Comparison of ENCODE assay signal across 8 cellular contexts in genomic region chr4:127698789-127699200, GRCh38. TPM values are rescaled to one million over a fixed set of nuclear protein-coding genes. Genes with fewer than 3 reads are reported as not detected.
DNase-seq lines count a peak whose midpoint lies in the region; ATAC-seq and TF ChIP-seq lines count a peak whose summit lies in the region.

No MANE protein-coding gene starts in this region.

- no peaks in the 10 kb centered on the region for H3K27me3 ChIP-seq in colonic mucosa

- H3K27ac ChIP-seq in colonic mucosa, result no peak overlapping the region

- no peak overlapping the region for H3K4me3 ChIP-seq in colonic mucosa

- no peaks in the 10 kb centered on the region for H3K9me3 ChIP-seq in colonic mucosa

- no peaks in the 10 kb centered on the region for H3K36me3 ChIP-seq in colonic mucosa

- H3K4me1 Mint-ChIP-seq in effector memory CD8-positive, alpha-beta T cell (ENCODE audit: low read depth in 2 of 2), result no peaks in the 10 kb centered on the region

- no peak overlapping the region for H3K9ac ChIP-seq in colonic mucosa (ENCODE audit: low read depth in 2 of 2, low read length in 2 of 2)

- no peak for TF ChIP-seq CTCF in colonic mucosa (IDR thresholded peaks at IDR 0.05)

- H3K4me1 ChIP-seq in colonic mucosa, result no peaks in the 10 kb centered on the region

- H3K27me3 Mint-ChIP-seq in effector memory CD8-positive, alpha-beta T cell, result peaks cover 0 to 10% of the 10 kb centered on the region in 2 donors

- DNase-seq in EL, result peak; percentile 82
- DNase-seq in HPDE6-E6E7 (ENCODE audit: extremely low spot score), result peak; percentile 76
- DNase-seq in dermis blood vessel endothelial cell, result peak; percentile 5
- DNase-seq in NCI-H345 treated with DMSO at 0.1 percent for 48 hours (lab: John Stamatoyannopoulos, UW; ENCODE audit: unreplicated experiment), result no peak
- DNase-seq in effector memory CD8-positive, alpha-beta T cell, result no peak
- DNase-seq in NCI-H1092 treated with DMSO at 0.1 percent for 48 hours (lab: John Stamatoyannopoulos, UW), result no peak
- DNase-seq in colonic mucosa, result no peak

- no peak overlapping the region for H3K27ac Mint-ChIP-seq in effector memory CD8-positive, alpha-beta T cell

- peak; percentile 100 for ATAC-seq in GM21528 (IDR thresholded peaks at IDR 0.05; ENCODE audit: low FRiP score, unreplicated experiment)
- ATAC-seq in effector memory CD8-positive, alpha-beta T cell (replicated peaks), result no peak

- no peaks in the 10 kb centered on the region for H3K36me3 Mint-ChIP-seq in effector memory CD8-positive, alpha-beta T cell (ENCODE audit: insufficient read depth)

- H3K4me3 Mint-ChIP-seq in effector memory CD8-positive, alpha-beta T cell, result no peak overlapping the region

- peaks cover 2 to 8% of the 10 kb centered on the region in 2 donors for H3K9me3 Mint-ChIP-seq in effector memory CD8-positive, alpha-beta T cell

- intact Hi-C loops in colonic mucosa (cut with DNase I), result no loop called here

RNA-seq across cellular contexts. Expression of gene SLC25A31, which starts 31.4 kb away (rescaled TPM):
- total RNA-seq in dermis blood vessel endothelial cell (not detected in 2 replicates), colonic mucosa (not detected)

Comparison
In these comparisons a context has a peak if more than half of its experiments do, and no peak if none do; other contexts are left out.
1. DNase-seq: peak in EL (single experiment), HPDE6-E6E7 (single experiment) and dermis blood vessel endothelial cell (single experiment); none in NCI-H345 treated with DMSO at 0.1 percent for 48 hours (single experiment), effector memory CD8-positive, alpha-beta T cell (0 of 3), NCI-H1092 treated with DMSO at 0.1 percent for 48 hours (single experiment) and colonic mucosa (single experiment).